10 cellular contexts compared by ENCODE assay signal in the genomic region with DNA sequence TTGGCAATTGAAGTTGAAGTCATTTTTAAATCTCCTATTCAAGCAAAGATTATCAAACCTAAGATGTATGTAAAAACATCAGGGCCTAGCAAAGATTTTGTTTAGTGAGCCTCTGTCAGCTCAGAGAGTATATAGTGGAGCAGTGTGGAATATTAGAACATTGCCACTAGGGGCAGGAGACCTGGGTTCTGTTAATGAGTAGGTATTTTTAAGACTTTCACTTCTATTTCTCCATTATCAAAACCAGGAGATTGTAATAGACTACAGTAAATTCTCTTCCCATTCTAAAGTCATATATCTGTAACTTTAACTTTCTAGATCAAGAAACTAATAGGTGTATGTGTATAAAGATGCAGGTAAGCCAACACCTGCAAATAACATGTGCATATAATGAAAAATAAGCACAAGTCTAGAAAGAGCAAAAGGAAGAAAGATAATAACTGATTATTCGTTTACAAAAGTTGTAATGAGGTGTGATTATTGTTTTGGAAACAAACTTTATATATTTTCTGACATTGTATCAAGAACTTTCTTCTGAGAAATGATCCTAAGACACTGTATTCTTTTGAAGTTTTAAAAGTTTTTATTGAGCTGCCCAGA.
DNase-seq lines count a peak whose midpoint lies in the region; ATAC-seq and TF ChIP-seq lines count a peak whose summit lies in the region.
"Had no signal": no experiment of that assay in that cellular context is flagged by ENCODE, and none has a peak within 500 bp of the region (broad histone marks: within the 10 kb centered on the region; RNA-seq: fewer than 3 reads in every experiment).

No MANE protein-coding gene starts in this region.

- H3K4me3 Mint-ChIP-seq in T-helper 2 cell treated with Interferon-gamma antibody and Interleukin-4, amounts not matched to agents 5 μg/mL and 100 μg/mL, for 36 hours: no peak overlapping the region
- H3K4me3 Mint-ChIP-seq: stimulated activated naive CD8-positive, alpha-beta T cell treated with anti-CD3 and anti-CD28 coated beads, Interleukin-15, Interleukin-2, amounts not matched to agents 100 ng/mL and 50 ng/mL, for 24 hours had no signal

- H3K9me3 Mint-ChIP-seq in T-helper 2 cell treated with Interferon-gamma antibody and Interleukin-4, amounts not matched to agents 5 μg/mL and 100 μg/mL, for 36 hours: no peaks in the 10 kb centered on the region
- H3K9me3 Mint-ChIP-seq: stimulated activated naive CD8-positive, alpha-beta T cell treated with anti-CD3 and anti-CD28 coated beads, Interleukin-15, Interleukin-2, amounts not matched to agents 100 ng/mL and 50 ng/mL, for 24 hours had no signal

- H3K4me1 Mint-ChIP-seq in T-helper 2 cell treated with Interferon-gamma antibody and Interleukin-4, amounts not matched to agents 5 μg/mL and 100 μg/mL, for 36 hours (ENCODE audit: low read depth): no peaks in the 10 kb centered on the region

- H3K4me3 ChIP-seq in astrocyte of the spinal cord (ENCODE audit: low read depth, low read length) (no peak overlapping the region), ovary (no peak overlapping the region)

- in situ Hi-C loops in astrocyte of the spinal cord (cut with HindIII; ENCODE audit: low sequenced_read_pairs): no loop called here

- no peaks in the 10 kb centered on the region for H3K36me3 Mint-ChIP-seq in T-helper 2 cell treated with Interferon-gamma antibody and Interleukin-4, amounts not matched to agents 5 μg/mL and 100 μg/mL, for 36 hours (ENCODE audit: low read depth)

- TF ChIP-seq CTCF in astrocyte of the spinal cord (IDR thresholded peaks at IDR 0.05; ENCODE audit: low read depth, low read length): peak; percentile 66
- TF ChIP-seq CTCF in ovary (IDR thresholded peaks at IDR 0.05): no peak

- H3K9me3 ChIP-seq in ovary: no peaks in the 10 kb centered on the region

- H3K27me3 Mint-ChIP-seq in T-helper 2 cell treated with Interferon-gamma antibody and Interleukin-4, amounts not matched to agents 5 μg/mL and 100 μg/mL, for 36 hours (ENCODE audit: low read depth): no peaks in the 10 kb centered on the region
- H3K27me3 Mint-ChIP-seq: stimulated activated naive CD8-positive, alpha-beta T cell treated with anti-CD3 and anti-CD28 coated beads, Interleukin-15, Interleukin-2, amounts not matched to agents 100 ng/mL and 50 ng/mL, for 24 hours had no signal

- 70 to 86% (median 83%) methylated on average over 1 of the region's 1 CpG for WGBS in ovary, 3 donors

- TF ChIP-seq EP300 in ovary (IDR thresholded peaks at IDR 0.05): no peak

- no peaks in the 10 kb centered on the region for H3K27me3 ChIP-seq in ovary

- no peaks in the 10 kb centered on the region for H3K4me1 ChIP-seq in ovary (ENCODE audit: insufficient read depth)

- intact Hi-C loops in ovary (cut with DNase I): no loop called here

- no peak for TF ChIP-seq POLR2A in ovary (IDR thresholded peaks at IDR 0.05)

- DNase-seq in COLO829 (ENCODE audit: low spot score) (peak; percentile 4), HT-29 (ENCODE audit: low spot score) (peak; percentile 55), astrocyte of the spinal cord (ENCODE audit: low read depth, low spot score) (peak; percentile 3), renal cortical epithelial cell (ENCODE audit: low read depth) (peak; percentile 19), ovary (no peak), cortex of kidney (lab: John Stamatoyannopoulos, UW) (no peak)
- DNase-seq in T-helper 2 cell treated with Interferon-gamma antibody and Interleukin-4, amounts not matched to agents 5 μg/mL and 100 μg/mL, for 36 hours (ENCODE audit: low spot score): no peak

- H3K27ac ChIP-seq in ovary: no peak overlapping the region
- H3K27ac ChIP-seq: epithelial cell of prostate had no signal

- peak; percentile 53 for ATAC-seq in GM19395 (IDR thresholded peaks at IDR 0.05; ENCODE audit: unreplicated experiment)

- no peak overlapping the region for H3K27ac Mint-ChIP-seq in T-helper 2 cell treated with Interferon-gamma antibody and Interleukin-4, amounts not matched to agents 5 μg/mL and 100 μg/mL, for 36 hours
- H3K27ac Mint-ChIP-seq: stimulated activated naive CD8-positive, alpha-beta T cell treated with anti-CD3 and anti-CD28 coated beads, Interleukin-15, Interleukin-2, amounts not matched to agents 100 ng/mL and 50 ng/mL, for 24 hours had no signal

- no peaks in the 10 kb centered on the region for H3K36me3 ChIP-seq in ovary

Comparison
In these comparisons a context has a peak if more than half of its experiments do, and no peak if none do; other contexts are left out.
1. DNase-seq: peak in COLO829 (single experiment), HT-29 (single experiment), astrocyte of the spinal cord (single experiment) and renal cortical epithelial cell (single experiment); none in T-helper 2 cell treated with Interferon-gamma antibody and Interleukin-4, amounts not matched to agents 5 μg/mL and 100 μg/mL, for 36 hours (single experiment), ovary (0 of 5) and cortex of kidney (single experiment).